ENCODE assay signal across 9 cellular contexts in genomic region chr12:19572920-19573558, GRCh38.
DNase-seq lines count a peak whose midpoint lies in the region; ATAC-seq, FAIRE-seq and TF ChIP-seq lines count a peak whose summit lies in the region.
"Had no signal": no experiment of that assay in that cellular context is flagged by ENCODE, and none has a peak within 500 bp of the region (broad histone marks: within the 10 kb centered on the region; RNA-seq: fewer than 3 reads in every experiment).

No MANE protein-coding gene starts in this region.

- no peak for TF ChIP-seq POLR2A in H54 (IDR thresholded peaks at IDR 0.05; ENCODE audit: low read depth, low read length)

- FAIRE-seq in H54 (lab: Jason Lieb, UNC), result peak; percentile 94
- FAIRE-seq: colon had no signal

- H3K9me3 Mint-ChIP-seq in activated CD4-positive, alpha-beta T cell treated with anti-CD3 and anti-CD28 coated beads, Interleukin-2, amount 10 ng/mL, durations not matched to agents 24 days and 14 days, result no peaks in the 10 kb centered on the region
- H3K9me3 Mint-ChIP-seq in activated CD4-positive, alpha-beta memory T cell treated with anti-CD3 and anti-CD28 coated beads, Interleukin-2, amount 10 ng/mL, durations not matched to agents 7 days and 5 days, result peaks cover 3% of the 10 kb centered on the region

- peak; percentile 77 for DNase-seq in activated CD4-positive, alpha-beta T cell treated with anti-CD3 and anti-CD28 coated beads, Interleukin-2, amount 10 ng/mL, durations not matched to agents 24 days and 14 days
- no peak for DNase-seq in activated CD4-positive, alpha-beta T cell treated with anti-CD3 and anti-CD28 coated beads, Interleukin-2, amount 50 U/mL, for 4 hours
- DNase-seq in H54 (ENCODE audit: insufficient read length, low spot score) (peak; percentile 19), NCI-H1105 (lab: John Stamatoyannopoulos, UW) (peak; percentile 30), islet precursor cell (peak; percentile 85)
- DNase-seq in activated CD4-positive, alpha-beta memory T cell treated with anti-CD3 and anti-CD28 coated beads, Interleukin-2, amount 10 ng/mL, durations not matched to agents 7 days and 5 days, result peak; percentile 49

- no peaks in the 10 kb centered on the region for H3K36me3 Mint-ChIP-seq in activated CD4-positive, alpha-beta T cell treated with anti-CD3 and anti-CD28 coated beads, Interleukin-2, amount 10 ng/mL, durations not matched to agents 24 days and 14 days (ENCODE audit: low read depth)
- H3K36me3 Mint-ChIP-seq in activated CD4-positive, alpha-beta memory T cell treated with anti-CD3 and anti-CD28 coated beads, Interleukin-2, amount 10 ng/mL, durations not matched to agents 7 days and 5 days (ENCODE audit: low read depth), result no peaks in the 10 kb centered on the region

- CTCF ChIA-PET in activated CD4-positive, alpha-beta memory T cell treated with anti-CD3 and anti-CD28 coated beads, Interleukin-2, amount 10 ng/mL, durations not matched to agents 7 days and 5 days (lab: Charles Lee), result interaction anchor here (0.9 to 1.7 kb wide), 5 partner anchors 11 to 187 kb away, joined by 3 to 6 read pairs (median 4); no protein-coding TSS in a partner anchor

- POLR2A ChIA-PET in activated CD4-positive, alpha-beta memory T cell treated with anti-CD3 and anti-CD28 coated beads, Interleukin-2, amount 10 ng/mL, durations not matched to agents 7 days and 5 days (lab: Charles Lee), result no interaction called here

- no peak overlapping the region for H3K4me3 Mint-ChIP-seq in activated CD4-positive, alpha-beta T cell treated with anti-CD3 and anti-CD28 coated beads, Interleukin-2, amount 10 ng/mL, durations not matched to agents 24 days and 14 days
- no peak overlapping the region for H3K4me3 Mint-ChIP-seq in activated CD4-positive, alpha-beta memory T cell treated with anti-CD3 and anti-CD28 coated beads, Interleukin-2, amount 10 ng/mL, durations not matched to agents 7 days and 5 days

- intact Hi-C loops in activated CD4-positive, alpha-beta T cell treated with anti-CD3 and anti-CD28 coated beads, Interleukin-2, amount 10 ng/mL, durations not matched to agents 24 days and 14 days (cut with micrococcal nuclease), result loop anchor here (10.0 kb wide), 1 partner anchor 172 kb away; no protein-coding TSS in a partner anchor

- H3K27me3 Mint-ChIP-seq in activated CD4-positive, alpha-beta T cell treated with anti-CD3 and anti-CD28 coated beads, Interleukin-2, amount 10 ng/mL, durations not matched to agents 24 days and 14 days, result no peaks in the 10 kb centered on the region
- no peaks in the 10 kb centered on the region for H3K27me3 Mint-ChIP-seq in activated CD4-positive, alpha-beta memory T cell treated with anti-CD3 and anti-CD28 coated beads, Interleukin-2, amount 10 ng/mL, durations not matched to agents 7 days and 5 days

- H3K4me1 Mint-ChIP-seq in activated CD4-positive, alpha-beta T cell treated with anti-CD3 and anti-CD28 coated beads, Interleukin-2, amount 10 ng/mL, durations not matched to agents 24 days and 14 days, result peaks cover 2% of the 10 kb centered on the region
- peaks cover 3% of the 10 kb centered on the region for H3K4me1 Mint-ChIP-seq in activated CD4-positive, alpha-beta memory T cell treated with anti-CD3 and anti-CD28 coated beads, Interleukin-2, amount 10 ng/mL, durations not matched to agents 7 days and 5 days

- ATAC-seq in GM21737 (IDR thresholded peaks at IDR 0.05; ENCODE audit: unreplicated experiment) (no peak), GM19397 (IDR thresholded peaks at IDR 0.05; ENCODE audit: unreplicated experiment) (no peak)

- no peak overlapping the region for H3K27ac Mint-ChIP-seq in activated CD4-positive, alpha-beta T cell treated with anti-CD3 and anti-CD28 coated beads, Interleukin-2, amount 10 ng/mL, durations not matched to agents 24 days and 14 days
- H3K27ac Mint-ChIP-seq in activated CD4-positive, alpha-beta memory T cell treated with anti-CD3 and anti-CD28 coated beads, Interleukin-2, amount 10 ng/mL, durations not matched to agents 7 days and 5 days, result no peak overlapping the region

Comparison
In these comparisons a context has a peak if more than half of its experiments do, and no peak if none do; other contexts are left out.
1. DNase-seq: peak in activated CD4-positive, alpha-beta T cell treated with anti-CD3 and anti-CD28 coated beads, Interleukin-2, amount 10 ng/mL, durations not matched to agents 24 days and 14 days (single experiment), H54 (single experiment), NCI-H1105 (single experiment), activated CD4-positive, alpha-beta memory T cell treated with anti-CD3 and anti-CD28 coated beads, Interleukin-2, amount 10 ng/mL, durations not matched to agents 7 days and 5 days (single experiment) and islet precursor cell (single experiment); none in activated CD4-positive, alpha-beta T cell treated with anti-CD3 and anti-CD28 coated beads, Interleukin-2, amount 50 U/mL, for 4 hours (0 of 2).